ENCODE assay signal across 10 cellular contexts in the genomic region with DNA sequence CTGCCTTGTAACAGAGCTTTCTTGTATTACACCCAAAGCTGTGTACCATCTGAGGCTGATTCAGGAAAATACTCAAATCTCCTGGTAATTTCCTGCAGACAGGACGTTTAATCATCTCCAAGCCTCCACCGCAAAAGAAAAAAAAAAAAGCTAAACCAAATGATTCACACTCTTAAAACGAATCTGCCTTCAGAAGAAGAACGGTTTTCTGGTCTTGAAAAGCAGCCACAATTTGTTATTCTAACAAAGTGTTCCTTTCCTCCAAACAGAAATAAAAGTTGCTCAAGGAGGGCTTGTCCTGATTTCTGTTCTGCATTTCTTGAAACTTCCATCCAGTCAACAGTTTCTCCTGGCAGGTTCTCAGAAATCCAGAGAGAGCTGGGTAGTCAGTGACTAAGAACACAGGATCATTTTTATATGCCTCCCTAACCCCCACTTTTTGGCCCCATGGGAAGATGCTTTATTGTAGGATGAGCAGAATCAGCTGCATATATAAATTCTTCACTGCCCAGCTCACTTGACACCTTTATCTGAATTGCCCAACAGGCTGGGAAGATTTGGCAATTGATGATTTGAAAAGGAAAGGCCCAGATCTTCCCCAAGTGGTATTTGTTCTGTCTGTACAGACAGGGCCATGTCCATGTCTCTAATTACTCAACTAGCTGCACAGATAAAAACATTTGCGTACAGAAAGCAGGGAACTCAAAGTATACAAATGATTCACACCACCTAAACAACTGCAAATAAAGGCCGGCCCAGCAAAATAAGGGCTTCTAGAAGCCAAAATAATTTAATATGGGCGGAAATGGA. TPM values are rescaled to one million over a fixed set of nuclear protein-coding genes. Genes with fewer than 3 reads are reported as not detected.
DNase-seq lines count a peak whose midpoint lies in the region; TF ChIP-seq lines count a peak whose summit lies in the region.
"Had no signal": no experiment of that assay in that cellular context is flagged by ENCODE, and none has a peak within 500 bp of the region (broad histone marks: within the 10 kb centered on the region; RNA-seq: fewer than 3 reads in every experiment).

No MANE protein-coding gene starts in this region.

- H3K36me3 Mint-ChIP-seq in activated T-helper 2 cell treated with anti-CD3 and anti-CD28 coated beads, Interferon-gamma antibody, Interleukin-2, Interleukin-4, amounts not matched to agents 10 μg/mL and 5 μg/mL and 100 μg/mL, durations not matched to agents 14 hours and 24 hours and 36 hours (ENCODE audit: low read depth), result no peaks in the 10 kb centered on the region
- H3K36me3 Mint-ChIP-seq: activated naive CD4-positive, alpha-beta T cell treated with anti-CD3 and anti-CD28 coated beads, Interleukin-2, amount 50 U/mL, for 72 hours had no signal

- peak overlapping the region; percentile 75 to 77 for H3K4me3 ChIP-seq in cardiac fibroblast (replicated peaks in 1 of 2; ENCODE audit: low read depth in 2 of 2, low read length in 2 of 2)

- no peak overlapping the region for H3K27ac Mint-ChIP-seq in activated T-helper 2 cell treated with anti-CD3 and anti-CD28 coated beads, Interferon-gamma antibody, Interleukin-2, Interleukin-4, amounts not matched to agents 10 μg/mL and 5 μg/mL and 100 μg/mL, durations not matched to agents 14 hours and 24 hours and 36 hours
- H3K27ac Mint-ChIP-seq: activated naive CD4-positive, alpha-beta T cell treated with anti-CD3 and anti-CD28 coated beads, Interleukin-2, amount 50 U/mL, for 72 hours had no signal

- DNase-seq in HT1080 (ENCODE audit: low read depth), result peak; percentile 98
- peak; percentile 91 to 96 for DNase-seq in cardiac fibroblast (ENCODE audit: low read depth in 2 of 2)
- peak; percentile 29 for DNase-seq in left kidney (ENCODE audit: low read depth, low spot score)
- peak; percentile 72 for DNase-seq in superior temporal gyrus (ENCODE audit: extremely low spot score)
- DNase-seq in stimulated activated CD4-positive, alpha-beta T cell treated with anti-CD3 and anti-CD28 coated beads, Interleukin-4, amount 100 ng/mL, for 1 hour, result no peak
- DNase-seq in NCI-H2196 (lab: John Stamatoyannopoulos, UW; ENCODE audit: unreplicated experiment), result no peak
- no peak for DNase-seq in activated T-helper 2 cell treated with anti-CD3 and anti-CD28 coated beads, Interferon-gamma antibody, Interleukin-2, Interleukin-4, amounts not matched to agents 10 μg/mL and 5 μg/mL and 100 μg/mL, durations not matched to agents 14 hours and 24 hours and 36 hours (ENCODE audit: low spot score)
- no peak for DNase-seq in activated CD4-positive, alpha-beta T cell treated with anti-CD3 and anti-CD28 coated beads, Interleukin-2, amount 50 U/mL, for 4 hours
- DNase-seq: NCI-H1930 had no signal

- peaks cover 21% of the 10 kb centered on the region for H3K27me3 Mint-ChIP-seq in activated T-helper 2 cell treated with anti-CD3 and anti-CD28 coated beads, Interferon-gamma antibody, Interleukin-2, Interleukin-4, amounts not matched to agents 10 μg/mL and 5 μg/mL and 100 μg/mL, durations not matched to agents 14 hours and 24 hours and 36 hours (ENCODE audit: low read depth)

- H3K9me3 Mint-ChIP-seq in activated T-helper 2 cell treated with anti-CD3 and anti-CD28 coated beads, Interferon-gamma antibody, Interleukin-2, Interleukin-4, amounts not matched to agents 10 μg/mL and 5 μg/mL and 100 μg/mL, durations not matched to agents 14 hours and 24 hours and 36 hours, result no peaks in the 10 kb centered on the region

- no peak for TF ChIP-seq CTCF in cardiac fibroblast (IDR thresholded peaks at IDR 0.05; ENCODE audit: low read depth, low read length)

- H3K4me1 Mint-ChIP-seq in activated T-helper 2 cell treated with anti-CD3 and anti-CD28 coated beads, Interferon-gamma antibody, Interleukin-2, Interleukin-4, amounts not matched to agents 10 μg/mL and 5 μg/mL and 100 μg/mL, durations not matched to agents 14 hours and 24 hours and 36 hours (ENCODE audit: low read depth), result peaks cover 3% of the 10 kb centered on the region

- no peak overlapping the region for H3K4me3 Mint-ChIP-seq in activated T-helper 2 cell treated with anti-CD3 and anti-CD28 coated beads, Interferon-gamma antibody, Interleukin-2, Interleukin-4, amounts not matched to agents 10 μg/mL and 5 μg/mL and 100 μg/mL, durations not matched to agents 14 hours and 24 hours and 36 hours (ENCODE audit: low read depth)

- intact Hi-C loops in activated T-helper 2 cell treated with anti-CD3 and anti-CD28 coated beads, Interferon-gamma antibody, Interleukin-2, Interleukin-4, amounts not matched to agents 10 μg/mL and 5 μg/mL and 100 μg/mL, durations not matched to agents 14 hours and 24 hours and 36 hours (cut with micrococcal nuclease), result no loop called here

RNA-seq across cellular contexts. Expression of gene PRICKLE2, which starts 41.0 kb away (rescaled TPM):
- total RNA-seq in HT1080 (2014; rRNA removed; shearing (Covaris generic)), result 7.6 and 9.5 TPM in 2 replicates
- 2.3 and 3.5 TPM in 2 replicates for polyA plus RNA-seq in HT1080 (2015; cell fraction: cytosol; rRNA removed)
- polyA plus RNA-seq in HT1080 (2015; cell fraction: nucleus; rRNA removed), result 6.9 and 7.9 TPM in 2 replicates
- not detected in 2 replicates for total RNA-seq in activated T-helper 2 cell treated with anti-CD3 and anti-CD28 coated beads, Interferon-gamma antibody, Interleukin-2, Interleukin-4, amounts not matched to agents 10 μg/mL and 5 μg/mL and 100 μg/mL, durations not matched to agents 14 hours and 24 hours and 36 hours
- total RNA-seq: activated naive CD4-positive, alpha-beta T cell treated with anti-CD3 and anti-CD28 coated beads, Interleukin-2, amount 50 U/mL, for 72 hours had no signal

Comparison
In these comparisons a context has a peak if more than half of its experiments do, and no peak if none do; other contexts are left out.
1. DNase-seq: peak in HT1080 (single experiment), cardiac fibroblast (2 of 2), left kidney (single experiment) and superior temporal gyrus (single experiment); none in stimulated activated CD4-positive, alpha-beta T cell treated with anti-CD3 and anti-CD28 coated beads, Interleukin-4, amount 100 ng/mL, for 1 hour (single experiment), NCI-H2196 (single experiment), activated T-helper 2 cell treated with anti-CD3 and anti-CD28 coated beads, Interferon-gamma antibody, Interleukin-2, Interleukin-4, amounts not matched to agents 10 μg/mL and 5 μg/mL and 100 μg/mL, durations not matched to agents 14 hours and 24 hours and 36 hours (single experiment) and activated CD4-positive, alpha-beta T cell treated with anti-CD3 and anti-CD28 coated beads, Interleukin-2, amount 50 U/mL, for 4 hours (0 of 2).